Comparison of ENCODE assay signal across 8 cellular contexts in genomic region chr3:39146611-39147373, GRCh38. TPM values are rescaled to one million over a fixed set of nuclear protein-coding genes. Genes with fewer than 3 reads are reported as not detected.
A peak's percentile ranks its signal among the peaks of the same experiment; 100 is the strongest.
DNase-seq lines count a peak whose midpoint lies in the region; ATAC-seq and TF ChIP-seq lines count a peak whose summit lies in the region.

No MANE protein-coding gene starts in this region.

- TF ChIP-seq CTCF in AG10803 (conservative IDR thresholded peaks at IDR 0.05; ENCODE audit: low read length), result peak; percentile 15; the same call in 1 of the 2 replicates
- no peak for TF ChIP-seq CTCF in Panc1 (IDR thresholded peaks at IDR 0.05)

- no peaks in the 10 kb centered on the region for H3K27me3 ChIP-seq in Panc1 (ENCODE audit: control insufficient read depth, insufficient read depth, low read length)

- in situ Hi-C loops in Panc1 (cut with HindIII; ENCODE audit: low pct_unique_long_range_greater_than_20kb, low sequenced_read_pairs), result no loop called here

- peak overlapping the region; percentile 79 for H3K27ac ChIP-seq in Panc1 (ENCODE audit: low read length)

- no TSS peak for BruUV-seq in Panc1 (replicated peaks; lab: Mats Ljungman, UMichigan)

- ATAC-seq in GM21528 (IDR thresholded peaks at IDR 0.05; ENCODE audit: low FRiP score, unreplicated experiment), result peak; percentile 10
- peak; percentile 78 for ATAC-seq in Panc1

- intact Hi-C loops in Panc1 (cut with micrococcal nuclease; ENCODE audit: unreplicated experiment) (no loop called here), posterior cingulate gyrus (cut with DNase I) (no loop called here)

- peaks cover 52% of the 10 kb centered on the region for H3K4me1 ChIP-seq in Panc1 (ENCODE audit: control insufficient read depth, insufficient read depth, low read length)

- CTCF ChIA-PET in Panc1 (lab: Charles Lee), result no interaction called here

- DNase-seq in AG10803 (ENCODE audit: low read depth) (peak; percentile 99), Panc1 (ENCODE audit: low read depth, low spot score) (peak; percentile 67), foreskin melanocyte (peak; percentile 87), posterior cingulate gyrus (peak; percentile 43 to 96 (median 78)), ureter (ENCODE audit: low spot score) (peak; percentile 86), NCI-H187 treated with DMSO at 0.1 percent for 48 hours (lab: John Stamatoyannopoulos, UW) (no peak)
- DNase-seq in activated effector memory CD4-positive, alpha-beta T cell treated with anti-CD3 and anti-CD28 coated beads, Interleukin-2, amount 50 U/mL, for 16 hours, result peak; percentile 91

- H3K4me3 ChIP-seq in AG10803 (ENCODE audit: low read length) (peak overlapping the region; percentile 41), Panc1 (ENCODE audit: low read depth in 2 of 2, low read length in 2 of 2) (peak overlapping the region in 1 of 2 experiments; percentile 24; a peak in 1 of 4 replicates)

- H3K36me3 ChIP-seq in Panc1 (ENCODE audit: control insufficient read depth, insufficient read depth, low read length), result no peaks in the 10 kb centered on the region; the same call in 1 of the 2 replicates

- POLR2A ChIA-PET in Panc1 (lab: Charles Lee), result interaction anchor here (0.6 kb wide), 1 partner anchor 1341 kb away, joined by 3 read pairs; no protein-coding TSS in a partner anchor

- no peaks in the 10 kb centered on the region for H3K9me3 ChIP-seq in Panc1 (ENCODE audit: control insufficient read depth, insufficient read depth, low read depth, low read length)

RNA-seq across cellular contexts. Expression of gene CSRNP1, which starts 6.6 kb away (rescaled TPM):
- total RNA-seq in Panc1 (2021; ENCODE audit: unreplicated experiment), result 4.5 TPM
- polyA plus RNA-seq in Panc1 (2012; ENCODE audit: insufficient read length), result 2.8 TPM
- total RNA-seq in ureter, result 32.1 TPM

RNA-seq across cellular contexts. Expression of gene TTC21A, which starts 39.3 kb away (rescaled TPM):
- total RNA-seq in Panc1 (2021; ENCODE audit: unreplicated experiment), result 7.7 TPM
- polyA plus RNA-seq in Panc1 (2012; ENCODE audit: insufficient read length), result 5.3 TPM
- total RNA-seq in ureter, result 19.7 TPM

RNA-seq across cellular contexts. Expression of gene GORASP1, which starts 39.4 kb away (rescaled TPM):
- total RNA-seq in Panc1 (2021; ENCODE audit: unreplicated experiment) (39.4 TPM), ureter (92.2 TPM)
- 35.4 TPM for polyA plus RNA-seq in Panc1 (2012; ENCODE audit: insufficient read length)

RNA-seq across cellular contexts. Expression of gene XIRP1, which starts 45.6 kb away (rescaled TPM):
- total RNA-seq in Panc1 (2021; ENCODE audit: unreplicated experiment) (not detected), ureter (0.13 TPM)
- polyA plus RNA-seq in Panc1 (2012; ENCODE audit: insufficient read length), result not detected
